In genomic region chr19:47541507-47541906, GRCh38 we compare ENCODE assay signal across 14 cellular contexts. TPM values are rescaled to one million over a fixed set of nuclear protein-coding genes. Genes with fewer than 3 reads are reported as not detected.
A peak's percentile ranks its signal among the peaks of the same experiment; 100 is the strongest.
DNase-seq lines count a peak whose midpoint lies in the region; ATAC-seq, FAIRE-seq and TF ChIP-seq lines count a peak whose summit lies in the region.
"Had no signal": no experiment of that assay in that cellular context is flagged by ENCODE, and none has a peak within 500 bp of the region (broad histone marks: within the 10 kb centered on the region; RNA-seq: fewer than 3 reads in every experiment).

No MANE protein-coding gene starts in this region.

- H2BK15ac ChIP-seq in IMR-90 (ENCODE audit: low read depth, low read length): no peak overlapping the region

- no peak overlapping the region for H2BK120ac ChIP-seq in IMR-90 (ENCODE audit: low read depth, low read length)

- no TSS peak for BruUV-seq in IMR-90 (replicated peaks; lab: Mats Ljungman, UMichigan)

- TF ChIP-seq CTCF in DOHH2 (IDR thresholded peaks at IDR 0.05; ENCODE audit: low read depth, low read length, poor library complexity, severe bottlenecking): no peak
- no peak for TF ChIP-seq CTCF in IMR-90 (conservative IDR thresholded peaks at IDR 0.05; ENCODE audit: low read depth, low read length)

- H3K4me1 ChIP-seq in DOHH2 (ENCODE audit: control insufficient read depth, low read length) (peaks cover 20% of the 10 kb centered on the region), IMR-90 (ENCODE audit: control insufficient read depth, insufficient read depth, low read length) (peaks cover 3% of the 10 kb centered on the region)

- H3K4ac ChIP-seq in IMR-90 (ENCODE audit: low read depth, low read length): no peak overlapping the region

- DNase-seq in IMR-90 (no peak), SW480 (ENCODE audit: low spot score) (no peak), C1 segment of cervical spinal cord (lab: John Stamatoyannopoulos, UW) (no peak), H54 (ENCODE audit: insufficient read length, low spot score) (no peak), NCI-H1436 treated with DMSO at 0.1 percent for 48 hours (lab: John Stamatoyannopoulos, UW) (no peak)
- DNase-seq in activated naive CD8-positive, alpha-beta T cell treated with anti-CD3 and anti-CD28 coated beads for 36 hours: peak; percentile 19
- DNase-seq in naive thymus-derived CD8-positive, alpha-beta T cell: peak in 7 of 10 donors; percentile 26 to 73 (median 59)
- DNase-seq: DMS79 treated with DMSO at 0.1 percent for 48 hours, NCI-H1930 had no signal

- no peak overlapping the region for H3K56ac ChIP-seq in IMR-90 (ENCODE audit: extremely low read depth, insufficient read depth, low read length)

- FAIRE-seq in H54 (lab: Jason Lieb, UNC): no peak
- FAIRE-seq: bronchial epithelial cell had no signal

- in situ Hi-C loops in IMR-90 (cut with MboI; ENCODE audit: low sequenced_read_pairs): no loop called here

- H3F3A ChIP-seq in DOHH2 (ENCODE audit: control insufficient read depth, insufficient read depth): no peaks in the 10 kb centered on the region

- no peak overlapping the region for H2BK20ac ChIP-seq in IMR-90 (ENCODE audit: low read depth, low read length)

- H2AK9ac ChIP-seq in IMR-90 (replicated peaks; ENCODE audit: low read depth, low read length, poor library complexity): peak overlapping the region; percentile 28

- POLR2A ChIA-PET in IMR-90 (lab: Charles Lee; ENCODE audit: unreplicated experiment): no interaction called here
- POLR2A ChIA-PET in naive thymus-derived CD8-positive, alpha-beta T cell (lab: Charles Lee): no interaction called here

- no peaks in the 10 kb centered on the region for H3K9me3 Mint-ChIP-seq in activated naive CD8-positive, alpha-beta T cell treated with anti-CD3 and anti-CD28 coated beads for 36 hours
- no peaks in the 10 kb centered on the region for H3K9me3 Mint-ChIP-seq in naive thymus-derived CD8-positive, alpha-beta T cell
- H3K9me3 Mint-ChIP-seq: HFFc6 had no signal

- H4K20me1 ChIP-seq in DOHH2 (ENCODE audit: control insufficient read depth, insufficient read depth, low read depth, low read length): no peaks in the 10 kb centered on the region
- H4K20me1 ChIP-seq in IMR-90 (ENCODE audit: insufficient read depth, low read length): no peaks in the 10 kb centered on the region

- H4K8ac ChIP-seq in IMR-90 (ENCODE audit: low read depth in 2 of 2, low read length in 2 of 2): no peak overlapping the region

- peak overlapping the region; percentile 43 for H2AFZ ChIP-seq in IMR-90 (replicated peaks; ENCODE audit: low read length, poor library complexity)

- CTCF ChIA-PET in IMR-90 (lab: Yijun Ruan, JAX): no interaction called here

- TF ChIP-seq POLR2A in IMR-90 (IDR thresholded peaks at IDR 0.05; ENCODE audit: low read depth, low read length) (no peak), H54 (IDR thresholded peaks at IDR 0.05; ENCODE audit: low read depth, low read length) (no peak)

- no peak overlapping the region for H2BK5ac ChIP-seq in IMR-90 (ENCODE audit: low read depth, low read length, poor library complexity, severe bottlenecking)

- H3K4me3 Mint-ChIP-seq in activated naive CD8-positive, alpha-beta T cell treated with anti-CD3 and anti-CD28 coated beads for 36 hours: no peak overlapping the region
- peak overlapping the region in 9 of 10 donors; percentile 4 to 54 (median 22) for H3K4me3 Mint-ChIP-seq in naive thymus-derived CD8-positive, alpha-beta T cell
- H3K4me3 Mint-ChIP-seq: HFFc6 had no signal

- no peak for TF ChIP-seq RAD21 in IMR-90 (IDR thresholded peaks at IDR 0.05; ENCODE audit: low read length)

- no peak overlapping the region for H3K23ac ChIP-seq in IMR-90 (ENCODE audit: low read depth, low read length)

- no peak overlapping the region for H4K91ac ChIP-seq in IMR-90 (ENCODE audit: insufficient read depth, low read depth, low read length)

- no CpG with 5 or more reads among the region's 6 CpGs for WGBS in IMR-90 (ENCODE audit: extremely low coverage in 2 of 2, insufficient read length in 1 of 2), 2 experiments

- H3K9me1 ChIP-seq in IMR-90 (ENCODE audit: insufficient read depth, low read length): no peaks in the 10 kb centered on the region

- H3K36me3 ChIP-seq in DOHH2 (ENCODE audit: control insufficient read depth, low read length) (no peaks in the 10 kb centered on the region), IMR-90 (ENCODE audit: control insufficient read depth, insufficient read depth, low read length) (no peaks in the 10 kb centered on the region)

- H3K27ac Mint-ChIP-seq in activated naive CD8-positive, alpha-beta T cell treated with anti-CD3 and anti-CD28 coated beads for 36 hours: peak overlapping the region; percentile 57
- H3K27ac Mint-ChIP-seq in naive thymus-derived CD8-positive, alpha-beta T cell: peak overlapping the region; percentile 77 to 94 (median 89)
- H3K27ac Mint-ChIP-seq: HFFc6 had no signal

- no peaks in the 10 kb centered on the region for H3K79me1 ChIP-seq in IMR-90 (ENCODE audit: low read depth in 1 of 2, low read length in 2 of 2)

- H3K4me1 Mint-ChIP-seq in activated naive CD8-positive, alpha-beta T cell treated with anti-CD3 and anti-CD28 coated beads for 36 hours: peaks cover 17% of the 10 kb centered on the region
- H3K4me1 Mint-ChIP-seq in naive thymus-derived CD8-positive, alpha-beta T cell: peaks cover 9 to 30% (median 23%) of the 10 kb centered on the region in 4 donors

- ATAC-seq in IMR-90 (ENCODE audit: low read depth): no peak
- peak; percentile 84 to 98 for ATAC-seq in naive thymus-derived CD8-positive, alpha-beta T cell

- dilution Hi-C loops in IMR-90 (cut with HindIII; ENCODE audit: low sequenced_read_pairs, unreplicated experiment): no loop called here

- intact Hi-C loops in IMR-90 (cut with micrococcal nuclease): loop anchor here (2.0 kb wide), 1 partner anchor 67 kb away; the partner anchor contains the start of gene BICRA

- H3K4me2 ChIP-seq in DOHH2 (ENCODE audit: low read length) (peak overlapping the region; percentile 25), IMR-90 (ENCODE audit: low read depth, low read length) (no peak overlapping the region)

- H3K79me2 ChIP-seq in DOHH2 (ENCODE audit: control insufficient read depth, low read length): no peaks in the 10 kb centered on the region

- no peak overlapping the region for H3K18ac ChIP-seq in IMR-90 (ENCODE audit: low read depth, low read length)

- H3K9me3 ChIP-seq in DOHH2 (ENCODE audit: control insufficient read depth, insufficient read depth, low read length) (no peaks in the 10 kb centered on the region), IMR-90 (ENCODE audit: control insufficient read depth, insufficient read depth, low read length) (no peaks in the 10 kb centered on the region)

- H3K27me3 ChIP-seq in DOHH2 (ENCODE audit: control insufficient read depth, low read length) (no peaks in the 10 kb centered on the region), IMR-90 (ENCODE audit: control insufficient read depth, insufficient read depth, low read length) (peaks cover 38% of the 10 kb centered on the region)

- H3K14ac ChIP-seq in IMR-90 (replicated peaks; ENCODE audit: low read depth, low read length): no peak overlapping the region

- H3K9ac ChIP-seq in IMR-90 (ENCODE audit: low read depth, low read length): no peak overlapping the region

- no peaks in the 10 kb centered on the region for H3K9me2 ChIP-seq in DOHH2 (replicated peaks; ENCODE audit: control insufficient read depth, low read length)

- H3K4me3 ChIP-seq in DOHH2 (ENCODE audit: low read length): 0 out of 2 replicates have a peak overlapping the region, but pooled peaks have one; percentile 15
- no peak overlapping the region for H3K4me3 ChIP-seq in IMR-90 (ENCODE audit: insufficient read depth, low read depth, low read length)

- peaks cover 16% of the 10 kb centered on the region for H3K27me3 Mint-ChIP-seq in activated naive CD8-positive, alpha-beta T cell treated with anti-CD3 and anti-CD28 coated beads for 36 hours
- peaks cover 0 to 8% (median 1%) of the 10 kb centered on the region in 5 donors for H3K27me3 Mint-ChIP-seq in naive thymus-derived CD8-positive, alpha-beta T cell

- no peak overlapping the region for H2AK5ac ChIP-seq in IMR-90 (ENCODE audit: low read depth, low read length)

- H3K36me3 Mint-ChIP-seq in activated naive CD8-positive, alpha-beta T cell treated with anti-CD3 and anti-CD28 coated beads for 36 hours: no peaks in the 10 kb centered on the region
- peaks cover 0 to 2% (median 0%) of the 10 kb centered on the region in 3 donors for H3K36me3 Mint-ChIP-seq in naive thymus-derived CD8-positive, alpha-beta T cell

- H4K5ac ChIP-seq in IMR-90 (ENCODE audit: low read depth, low read length): no peak overlapping the region

- H3K27ac ChIP-seq in DOHH2 (ENCODE audit: low read depth, low read length) (peak overlapping the region; percentile 41), IMR-90 (ENCODE audit: insufficient read depth, low read length) (no peak overlapping the region)
- H3K27ac ChIP-seq: VCaP had no signal

TF ChIP-seq in IMR-90, 13 proteins besides CTCF, POLR2A, EP300 and RAD21 (continues in another document):
- no peak for TF ChIP-seq NFE2L2 (IDR thresholded peaks at IDR 0.05; ENCODE audit: low read depth, low read length)
- no peak for TF ChIP-seq MAFK (IDR thresholded peaks at IDR 0.05; ENCODE audit: low read depth, low read length)
- TF ChIP-seq SMC3 (IDR thresholded peaks at IDR 0.05; ENCODE audit: low read depth, low read length): no peak

RNA-seq across cellular contexts. Expression of gene NAPA, which starts 26.6 kb away (rescaled TPM):
- total RNA-seq in IMR-90 (2012; rRNA removed): 51.7 and 76.4 TPM in 2 replicates
- 126 and 139 TPM in 2 replicates for polyA plus RNA-seq in IMR-90 (2012; rRNA removed)
- polyA plus RNA-seq in IMR-90 (2012; cell fraction: cytosol; rRNA removed): 107 and 159 TPM in 2 replicates
- polyA plus RNA-seq in IMR-90 (2012; cell fraction: nucleus; rRNA removed; ENCODE audit: low replicate concordance): 81.6 and 139 TPM in 2 replicates
- 10 to 100 TPM; 65.6 to 69.2 TPM for total RNA-seq in activated naive CD8-positive, alpha-beta T cell treated with anti-CD3 and anti-CD28 coated beads for 36 hours
- total RNA-seq in naive thymus-derived CD8-positive, alpha-beta T cell: 10 to 100 TPM; 85.3 to 92.3 TPM
- polyA plus RNA-seq in naive thymus-derived CD8-positive, alpha-beta T cell: 100 to 1,000 TPM in 1 of 3 donors, 10 to 100 TPM in 2; 88.7 to 116 (median 89.6) TPM

RNA-seq across cellular contexts. Expression of gene ZNF541, which starts 31.4 kb away (rescaled TPM):
- total RNA-seq in IMR-90 (2012; rRNA removed): not detected in 2 replicates
- not detected in 2 replicates for polyA plus RNA-seq in IMR-90 (2012; rRNA removed)
- polyA plus RNA-seq in IMR-90 (2012; cell fraction: cytosol; rRNA removed): 0.01 TPM in 1 of 2 replicates, not detected in the other
- 0.08 and 0.16 TPM in 2 replicates for polyA plus RNA-seq in IMR-90 (2012; cell fraction: nucleus; rRNA removed; ENCODE audit: low replicate concordance)
- under 1 TPM; 0.19 to 0.22 TPM for total RNA-seq in activated naive CD8-positive, alpha-beta T cell treated with anti-CD3 and anti-CD28 coated beads for 36 hours
- total RNA-seq in naive thymus-derived CD8-positive, alpha-beta T cell: under 1 TPM; 0.85 to 0.86 TPM
- polyA plus RNA-seq in naive thymus-derived CD8-positive, alpha-beta T cell: under 1 TPM in 1 of 3 donors, not detected in 2; 0.27 TPM
- total RNA-seq: bronchial epithelial cell, skeletal muscle tissue had no signal

RNA-seq across cellular contexts. Expression of gene KPTN, which starts 57.5 kb away (rescaled TPM):
- 3.9 and 4.1 TPM in 2 replicates for total RNA-seq in IMR-90 (2012; rRNA removed)
- polyA plus RNA-seq in IMR-90 (2012; rRNA removed): 13.5 and 15.4 TPM in 2 replicates
- 8.7 and 12.4 TPM in 2 replicates for polyA plus RNA-seq in IMR-90 (2012; cell fraction: cytosol; rRNA removed)
- 32.1 and 54.1 TPM in 2 replicates for polyA plus RNA-seq in IMR-90 (2012; cell fraction: nucleus; rRNA removed; ENCODE audit: low replicate concordance)
- total RNA-seq in activated naive CD8-positive, alpha-beta T cell treated with anti-CD3 and anti-CD28 coated beads for 36 hours: 10 to 100 TPM; 12.4 to 13.4 TPM
- total RNA-seq in naive thymus-derived CD8-positive, alpha-beta T cell: 1 to 10 TPM; 5.4 to 7.1 TPM
- 1 to 10 TPM; 5.8 to 8.0 (median 7.6) TPM for polyA plus RNA-seq in naive thymus-derived CD8-positive, alpha-beta T cell

Comparison
In these comparisons a context has a peak if more than half of its experiments do, and no peak if none do; other contexts are left out.
1. DNase-seq: peak in activated naive CD8-positive, alpha-beta T cell treated with anti-CD3 and anti-CD28 coated beads for 36 hours (single experiment) and naive thymus-derived CD8-positive, alpha-beta T cell (7 of 10); none in IMR-90 (single experiment), SW480 (single experiment), C1 segment of cervical spinal cord (0 of 14), H54 (single experiment) and NCI-H1436 treated with DMSO at 0.1 percent for 48 hours (single experiment).